8 cellular contexts compared by ENCODE assay signal in the genomic region with DNA sequence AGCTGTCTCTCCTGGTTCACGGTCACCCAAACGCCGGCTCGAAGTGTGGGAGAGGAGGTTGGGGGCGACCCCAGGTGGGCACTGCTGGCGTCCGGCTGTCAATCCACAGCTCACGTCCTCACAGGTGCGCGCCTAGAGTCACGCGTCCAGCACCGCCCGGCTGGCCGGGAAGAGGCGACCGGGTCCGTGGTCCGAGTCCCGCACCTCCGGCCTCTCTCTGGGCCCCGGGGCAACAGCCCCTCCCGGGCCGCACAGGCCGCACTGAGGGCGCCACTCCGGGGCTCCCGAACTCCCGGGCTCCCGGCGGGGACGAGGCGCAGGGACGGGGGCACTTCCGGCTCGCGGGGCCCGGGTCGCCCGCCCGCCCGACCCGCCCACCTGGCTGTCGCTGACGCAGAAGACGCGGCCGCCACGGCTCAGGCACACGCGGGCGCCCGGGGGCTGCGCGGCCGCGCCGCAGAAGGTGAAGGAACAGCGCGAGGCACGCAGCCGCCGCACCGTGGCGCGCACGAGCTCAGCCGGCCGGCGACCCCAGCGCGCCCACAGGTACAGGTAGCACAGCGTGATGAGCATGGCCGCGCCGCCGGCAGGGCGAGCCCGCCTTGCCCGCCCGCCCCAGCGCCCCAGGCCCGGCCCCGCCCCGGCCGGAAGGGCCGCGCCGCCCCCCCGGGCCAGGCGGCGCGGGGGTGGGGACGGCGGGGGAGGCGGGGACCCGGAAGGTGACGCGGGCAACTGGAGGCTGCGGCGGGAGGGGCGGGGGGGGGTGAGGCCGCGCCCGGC. TPM values are rescaled to one million over a fixed set of nuclear protein-coding genes. Genes with fewer than 3 reads are reported as not detected.
DNase-seq lines count a peak whose midpoint lies in the region; ATAC-seq, FAIRE-seq and TF ChIP-seq lines count a peak whose summit lies in the region.

A gene (minus strand): TSS at position 604 of the 780 bp plus-strand sequence. CDS start 31 bp downstream, at position 573.

- peak; percentile 65 for ATAC-seq in HG02938 (IDR thresholded peaks at IDR 0.05; ENCODE audit: unreplicated experiment)

- peak within 1 kb of the TSS; percentile 71 for H3K4me3 ChIP-seq in WI38 (ENCODE audit: low read depth, low read length)
- peak within 1 kb of the TSS; percentile 76 for H3K4me3 ChIP-seq in bronchial epithelial cell (ENCODE audit: low read depth, low read length)

- no peaks in the 10 kb centered on the region for H3K36me3 ChIP-seq in bronchial epithelial cell (ENCODE audit: control insufficient read depth, insufficient read depth, low read length)

- no peak for TF ChIP-seq CTCF in WI38 (IDR thresholded peaks at IDR 0.05; ENCODE audit: low read depth, low read length)
- peak; percentile 54 for TF ChIP-seq CTCF in bronchial epithelial cell (IDR thresholded peaks at IDR 0.05; ENCODE audit: insufficient read depth, low read length, severe bottlenecking)

- DNase-seq in SKM-1 treated with dmso at 0.1 percent for 144 hours (lab: John Stamatoyannopoulos, UW; ENCODE audit: unreplicated experiment) (peak; percentile 60), SKM-1 (lab: John Stamatoyannopoulos, UW; ENCODE audit: unreplicated experiment) (no peak), NCI-H2081 (lab: John Stamatoyannopoulos, UW) (peak; percentile 66 to 76), bronchial epithelial cell (ENCODE audit: low read depth) (peak; percentile 33), kidney glomerular epithelial cell (lab: John Stamatoyannopoulos, UW) (peak; percentile 14)
- peak; percentile 67 to 71 for DNase-seq in stimulated activated CD4-positive, alpha-beta T cell treated with anti-CD3 and anti-CD28 coated beads, Interleukin-1b, Interleukin-23, amount 100 ng/mL, for 4 hours (ENCODE audit: low read depth in 2 of 2)

- no peak for FAIRE-seq in bronchial epithelial cell (lab: Jason Lieb, UNC)

- no peaks in the 10 kb centered on the region for H3K27me3 ChIP-seq in bronchial epithelial cell (ENCODE audit: control insufficient read depth, insufficient read depth, low read length)

RNA-seq across cellular contexts. Expression of the gene that starts here (rescaled TPM):
- total RNA-seq in bronchial epithelial cell = 26.3 and 32.1 TPM in 2 replicates
